8 cellular contexts compared by ENCODE assay signal in genomic region chr9:130054428-130054786, GRCh38. TPM values are rescaled to one million over a fixed set of nuclear protein-coding genes. Genes with fewer than 3 reads are reported as not detected.
DNase-seq lines count a peak whose midpoint lies in the region; FAIRE-seq and TF ChIP-seq lines count a peak whose summit lies in the region.

No MANE protein-coding gene starts in this region.

- H3K36me3 ChIP-seq in KMS-11 (ENCODE audit: insufficient read depth) (no peaks in the 10 kb centered on the region), muscle layer of colon (ENCODE audit: insufficient read depth, low read length) (peaks cover 6% of the 10 kb centered on the region)

- H3K9me3 ChIP-seq in AG04450 (ENCODE audit: control insufficient read depth, insufficient read depth, low read length): no peaks in the 10 kb centered on the region; the same call in 1 of the 2 replicates
- H3K9me3 ChIP-seq in muscle layer of colon (ENCODE audit: low read length): no peaks in the 10 kb centered on the region

- H3K9ac ChIP-seq in KMS-11: peak overlapping the region; percentile 75; the same call in 1 of the 2 replicates
- peak overlapping the region; percentile 74 for H3K9ac ChIP-seq in muscle layer of colon (ENCODE audit: low read length)

- H3K4me2 ChIP-seq in KMS-11: peak overlapping the region; percentile 92

- no peak for FAIRE-seq in RCC 7860 (lab: Jason Lieb, UNC)

- CTCF ChIA-PET in AG04450 (lab: Charles Lee): interaction anchor here (1.7 kb wide), 1 partner anchor 167 kb away, joined by 6 read pairs; no protein-coding TSS in a partner anchor

- no peak for TF ChIP-seq CTCF in AG04450 (IDR thresholded peaks at IDR 0.05; ENCODE audit: low read depth, low read length)
- TF ChIP-seq CTCF in KMS-11 (conservative IDR thresholded peaks at IDR 0.05; ENCODE audit: low read depth, low read length): no peak
- TF ChIP-seq CTCF in coronary artery (IDR thresholded peaks at IDR 0.05): no peak

- DNase-seq in AG04450 (ENCODE audit: low read depth, low spot score): no peak
- DNase-seq in coronary artery (ENCODE audit: low spot score): no peak
- DNase-seq in RCC 7860 (ENCODE audit: low spot score): no peak
- DNase-seq in stimulated activated CD4-positive, alpha-beta T cell treated with anti-CD3 and anti-CD28 coated beads, Interleukin-2, amount 100 ng/mL, for 24 hours: no peak
- no peak for DNase-seq in NCI-H446 (lab: John Stamatoyannopoulos, UW)
- DNase-seq in NCI-H524 (lab: John Stamatoyannopoulos, UW): no peak

- peak overlapping the region; percentile 83 for H3K27ac ChIP-seq in AG04450 (ENCODE audit: low read depth, low read length)
- peak overlapping the region; percentile 49 for H3K27ac ChIP-seq in KMS-11
- H3K27ac ChIP-seq in coronary artery: peak overlapping the region; percentile 81 to 95
- H3K27ac ChIP-seq in muscle layer of colon (ENCODE audit: low read depth, low read length): peak overlapping the region; percentile 91

- peaks cover 32% of the 10 kb centered on the region for H3K79me2 ChIP-seq in KMS-11 (ENCODE audit: insufficient read depth, low read depth)

- POLR2A ChIA-PET in AG04450 (lab: Yijun Ruan, JAX): interaction anchor here (0.7 to 1.8 kb wide), 4 partner anchors 11 to 220 kb away, joined by 3 to 6 read pairs (median 3); partner anchors contain the start of genes C9orf78 and FNBP1

- H3K4me3 ChIP-seq in AG04450 (ENCODE audit: low read depth, low read length) (peak overlapping the region; percentile 83), KMS-11 (IDR thresholded peaks at IDR 0.05; ENCODE audit: insufficient read depth, low read depth, low read length) (no peak overlapping the region), coronary artery (peak overlapping the region; percentile 100), muscle layer of colon (ENCODE audit: low read depth in 1 of 2, low read length in 2 of 2) (peak overlapping the region; percentile 93 to 98)

- H3K4me1 ChIP-seq in KMS-11 (ENCODE audit: low read depth, poor library complexity, severe bottlenecking) (peaks cover 33% of the 10 kb centered on the region), muscle layer of colon (ENCODE audit: insufficient read depth, low read length) (peaks cover 22% of the 10 kb centered on the region)

- H3K27me3 ChIP-seq in AG04450 (ENCODE audit: control insufficient read depth, insufficient read depth, low read length): no peaks in the 10 kb centered on the region
- H3K27me3 ChIP-seq in KMS-11 (ENCODE audit: insufficient read depth, low read depth): no peaks in the 10 kb centered on the region
- no peaks in the 10 kb centered on the region for H3K27me3 ChIP-seq in muscle layer of colon (ENCODE audit: control insufficient read depth in 1 of 2, insufficient read depth in 2 of 2, low read length in 2 of 2)

- peak overlapping the region; percentile 89; the same call in 1 of the 2 replicates for H2AFZ ChIP-seq in KMS-11 (ENCODE audit: low read depth)

- no peaks in the 10 kb centered on the region for H4K20me1 ChIP-seq in KMS-11 (ENCODE audit: insufficient read depth)

RNA-seq across cellular contexts. Expression of gene GPR107, which starts 0.7 kb away (rescaled TPM):
- 39.3 and 45.1 TPM in 2 replicates for polyA plus RNA-seq in AG04450 (2011; rRNA removed)
- polyA minus RNA-seq in AG04450 (2011; rRNA and poly(A)+ RNA removed): 32.8 and 40.5 TPM in 2 replicates

RNA-seq across cellular contexts. Expression of gene FNBP1, which starts 11.4 kb away (rescaled TPM):
- polyA plus RNA-seq in AG04450 (2011; rRNA removed): 19.1 and 22.3 TPM in 2 replicates
- polyA minus RNA-seq in AG04450 (2011; rRNA and poly(A)+ RNA removed): 17.4 and 28.4 TPM in 2 replicates
